Comparison of ENCODE assay signal across 11 cellular contexts in the genomic region with DNA sequence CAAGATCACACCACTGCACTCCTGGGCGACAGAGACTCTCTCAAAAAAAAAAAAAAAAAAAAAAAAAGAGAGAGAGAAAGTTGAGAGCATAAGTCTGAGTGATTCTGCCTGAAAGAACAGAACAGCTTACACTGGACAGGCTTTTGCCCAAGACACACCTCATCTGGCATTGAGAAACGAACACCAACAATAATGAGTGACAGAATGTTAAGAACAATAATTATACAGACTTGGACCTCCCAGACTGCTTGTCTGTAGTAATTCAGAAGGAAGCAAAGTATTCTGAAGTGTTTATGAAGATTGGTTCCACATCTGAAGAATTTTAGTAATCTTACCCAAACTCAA. TPM values are rescaled to one million over a fixed set of nuclear protein-coding genes. Genes with fewer than 3 reads are reported as not detected.
DNase-seq lines count a peak whose midpoint lies in the region; ATAC-seq, FAIRE-seq and TF ChIP-seq lines count a peak whose summit lies in the region.
"Had no signal": no experiment of that assay in that cellular context is flagged by ENCODE, and none has a peak within 500 bp of the region (broad histone marks: within the 10 kb centered on the region; RNA-seq: fewer than 3 reads in every experiment).

No MANE protein-coding gene starts in this region.

- H3K27me3 ChIP-seq in left lung: no peaks in the 10 kb centered on the region

- ATAC-seq in GM21515 (IDR thresholded peaks at IDR 0.05; ENCODE audit: unreplicated experiment): peak; percentile 18
- peak; percentile 28 for ATAC-seq in HG03280 (IDR thresholded peaks at IDR 0.05; ENCODE audit: unreplicated experiment)
- peak; percentile 32 for ATAC-seq in left lung
- ATAC-seq in GM18520 (IDR thresholded peaks at IDR 0.05; ENCODE audit: unreplicated experiment): no peak
- no peak for ATAC-seq in left colon

- no peaks in the 10 kb centered on the region for H3K9me3 ChIP-seq in left lung

- DNase-seq in EH (ENCODE audit: low read depth): peak; percentile 21
- DNase-seq in left lung: no peak
- no peak for DNase-seq in NCI-H82 (lab: John Stamatoyannopoulos, UW)
- DNase-seq in H54 (ENCODE audit: insufficient read length, low spot score): no peak
- no peak for DNase-seq in left colon
- DNase-seq: activated naive CD4-positive, alpha-beta T cell; CD4-positive, alpha-beta memory T cell; MV-4-11 had no signal

- TF ChIP-seq POLR2A in H54 (IDR thresholded peaks at IDR 0.05; ENCODE audit: low read depth, low read length): no peak

- no peak for FAIRE-seq in H54 (lab: Jason Lieb, UNC)

- H3K27ac ChIP-seq in left lung: peak overlapping the region in 1 of 2 donors; percentile 70

- H3K4me3 ChIP-seq in left lung: no peak overlapping the region

- TF ChIP-seq CTCF in left lung (IDR thresholded peaks at IDR 0.05): no peak

- intact Hi-C loops in left lung (cut with DNase I) (no loop called here), left colon (cut with DNase I, micrococcal nuclease) (no loop called here)

- peaks cover 6 to 29% of the 10 kb centered on the region in 2 donors for H3K4me1 ChIP-seq in left lung

- no peaks in the 10 kb centered on the region for H3K36me3 ChIP-seq in left lung

RNA-seq across cellular contexts. Expression of a gene that starts 20.0 kb away (rescaled TPM):
- total RNA-seq in left lung: 10 to 100 TPM; 26.2 to 38.3 TPM
- total RNA-seq in left colon: 10 to 100 TPM; 21.0 to 27.1 TPM

Comparison
In these comparisons a context has a peak if more than half of its experiments do, and no peak if none do; other contexts are left out.
1. ATAC-seq: peak in GM21515 (single experiment), HG03280 (single experiment) and left lung (single experiment); none in GM18520 (single experiment) and left colon (single experiment).